Comparison of ENCODE assay signal across 8 cellular contexts in the genomic region with DNA sequence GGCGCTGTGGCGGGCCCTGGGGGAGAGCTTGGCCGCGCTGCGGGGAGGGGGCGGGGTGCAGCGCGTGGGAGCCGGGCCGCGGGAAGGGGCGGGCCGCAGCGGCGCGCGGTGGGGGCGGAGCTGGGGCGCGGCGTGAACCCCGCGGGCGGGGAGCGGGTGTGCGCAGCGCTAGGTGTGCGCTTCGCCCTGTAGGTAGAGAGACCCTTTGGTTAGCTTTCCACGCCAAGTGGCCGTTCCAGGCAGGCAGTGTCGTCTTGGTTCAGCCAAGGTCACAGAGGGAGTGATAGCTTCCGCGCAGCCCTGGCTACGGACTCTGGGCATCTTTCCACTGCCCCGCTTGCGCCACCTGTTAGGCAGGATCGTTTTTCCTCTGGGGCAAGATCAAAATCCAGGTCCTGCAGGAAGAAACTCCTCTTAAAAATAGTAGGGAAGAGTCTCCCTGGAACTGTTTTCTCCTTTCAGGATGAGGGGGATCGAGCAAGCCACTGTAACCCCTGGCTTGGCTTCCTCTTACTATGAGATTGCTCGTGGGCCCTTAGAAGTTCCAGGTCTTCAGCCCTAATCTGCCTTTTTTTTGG. TPM values are rescaled to one million over a fixed set of nuclear protein-coding genes. Genes with fewer than 3 reads are reported as not detected.
A peak's percentile ranks its signal among the peaks of the same experiment; 100 is the strongest.
DNase-seq lines count a peak whose midpoint lies in the region; ATAC-seq and TF ChIP-seq lines count a peak whose summit lies in the region.

No MANE protein-coding gene starts in this region.

- H3K27me3 ChIP-seq in BLaER1 treated with 17β-estradiol and CSF1 and Interleukin-3, amounts not matched to agents 10 nM and 100 nM: no peaks in the 10 kb centered on the region
- H3K27me3 ChIP-seq in PC-9 (ENCODE audit: insufficient read depth, low read depth) (no peaks in the 10 kb centered on the region), thoracic aorta (replicated peaks; ENCODE audit: insufficient read depth) (no peaks in the 10 kb centered on the region)

- CTCF ChIA-PET in PC-9 (lab: Charles Lee): interaction anchor here (0.7 to 1.1 kb wide), 3 partner anchors 20 to 443 kb away, joined by 3 to 11 read pairs (median 4); partner anchors contain the start of gene MUS81

- H4K20me1 ChIP-seq in BLaER1 treated with 17β-estradiol and CSF1 and Interleukin-3, amounts not matched to agents 10 nM and 100 nM: peaks cover 5 to 81% (median 33%) of the 10 kb centered on the region in 11 experiments; a peak in 20 of 22 replicates
- H4K20me1 ChIP-seq in PC-9 (ENCODE audit: insufficient read depth): peaks cover 7% of the 10 kb centered on the region; the same call in 1 of the 2 replicates

- H3K9me2 ChIP-seq in PC-9 (ENCODE audit: insufficient read depth): no peaks in the 10 kb centered on the region

- H3K9me3 ChIP-seq in BLaER1 treated with 17β-estradiol and CSF1 and Interleukin-3, amounts not matched to agents 10 nM and 100 nM (replicated peaks in 1 of 11): no peaks in the 10 kb centered on the region
- H3K9me3 ChIP-seq in PC-9 (ENCODE audit: insufficient read depth, low read depth) (no peaks in the 10 kb centered on the region), thoracic aorta (no peaks in the 10 kb centered on the region)

- H2AFZ ChIP-seq in PC-9: peak overlapping the region; percentile 88

- H3K4me1 ChIP-seq in BLaER1 treated with 17β-estradiol and CSF1 and Interleukin-3, amounts not matched to agents 10 nM and 100 nM: peaks cover 24 to 47% (median 44%) of the 10 kb centered on the region in 10 experiments
- peaks cover 14% of the 10 kb centered on the region for H3K4me1 ChIP-seq in PC-9 (replicated peaks; ENCODE audit: insufficient read depth)
- peaks cover 15 to 27% of the 10 kb centered on the region in 2 donors for H3K4me1 ChIP-seq in thoracic aorta (ENCODE audit: control insufficient read depth in 1 of 2, low read depth in 2 of 2)

- BruUV-seq in PC-9 (replicated peaks; lab: Mats Ljungman, UMichigan): no TSS peak

- POLR2A ChIA-PET in PC-9 (lab: Charles Lee; ENCODE audit: unreplicated experiment): interaction anchor here (0.5 to 1.4 kb wide), 6 partner anchors 8 to 265 kb away, joined by 3 to 12 read pairs (median 6); partner anchors contain the start of genes EFEMP2 and FOSL1

- H3K36me3 ChIP-seq in BLaER1 treated with 17β-estradiol and CSF1 and Interleukin-3, amounts not matched to agents 10 nM and 100 nM: peaks cover 51 to 65% (median 57%) of the 10 kb centered on the region in 11 experiments
- H3K36me3 ChIP-seq in PC-9 (ENCODE audit: low read depth): peaks cover 33% of the 10 kb centered on the region
- peaks cover 26% of the 10 kb centered on the region for H3K36me3 ChIP-seq in thoracic aorta

- peak overlapping the region; percentile 82 to 90 (median 86) for H3K9ac ChIP-seq in BLaER1 treated with 17β-estradiol and CSF1 and Interleukin-3, amounts not matched to agents 10 nM and 100 nM

- H3K4me2 ChIP-seq in BLaER1 treated with 17β-estradiol and CSF1 and Interleukin-3, amounts not matched to agents 10 nM and 100 nM: peak overlapping the region; percentile 73 to 97 (median 91)
- peak overlapping the region; percentile 99 for H3K4me2 ChIP-seq in PC-9

- TF ChIP-seq CTCF in PC-9 (conservative IDR thresholded peaks at IDR 0.05) (no peak; the same call in 1 of the 2 replicates), lower leg skin (IDR thresholded peaks at IDR 0.05) (no peak), thoracic aorta (IDR thresholded peaks at IDR 0.05) (peak; percentile 17)

- peaks cover 51% of the 10 kb centered on the region for H3K79me2 ChIP-seq in PC-9 (ENCODE audit: low read depth)

- WGBS in lower leg skin, 2 donors: 1% methylated on average over 24 to 26 of the region's 40 CpGs

- intact Hi-C loops in PC-9 (cut with micrococcal nuclease; ENCODE audit: unreplicated experiment) (loop anchor here (1.0 to 2.0 kb wide), 3 partner anchors 11 to 50 kb away; partner anchors contain the start of gene SF3B2), lower leg skin (cut with DNase I; ENCODE audit: low total_unique reads) (no loop called here), posterior vena cava (cut with DNase I) (no loop called here)

- DNase-seq in PC-9: peak; percentile 53 to 70
- DNase-seq in cerebellar cortex (ENCODE audit: low spot score): peak; percentile 62
- DNase-seq in lower leg skin (ENCODE audit: low spot score in 2 of 2): no peak
- DNase-seq in thoracic aorta (ENCODE audit: low spot score): no peak
- no peak for DNase-seq in posterior vena cava (ENCODE audit: low spot score)

- TF ChIP-seq POLR2A in lower leg skin (IDR thresholded peaks at IDR 0.05): no peak

- peak overlapping the region; percentile 82 to 93 (median 85); a peak in 21 of 22 replicates for H3K27ac ChIP-seq in BLaER1 treated with 17β-estradiol and CSF1 and Interleukin-3, amounts not matched to agents 10 nM and 100 nM
- H3K27ac ChIP-seq in PC-9 (peak overlapping the region; percentile 78), thoracic aorta (peak overlapping the region; percentile 95 to 99)

- peak overlapping the region; percentile 67 to 97 (median 88) for H3K4me3 ChIP-seq in BLaER1 treated with 17β-estradiol and CSF1 and Interleukin-3, amounts not matched to agents 10 nM and 100 nM
- peak overlapping the region; percentile 90 for H3K4me3 ChIP-seq in PC-9
- peak overlapping the region; percentile 92 for H3K4me3 ChIP-seq in lower leg skin (ENCODE audit: low read depth, poor library complexity, severe bottlenecking)
- peak overlapping the region; percentile 85 for H3K4me3 ChIP-seq in thoracic aorta

- peak; percentile 45 for ATAC-seq in GM18868 (IDR thresholded peaks at IDR 0.05; ENCODE audit: unreplicated experiment)
- peak; percentile 48 for ATAC-seq in HG03039 (IDR thresholded peaks at IDR 0.05; ENCODE audit: unreplicated experiment)
- ATAC-seq in thoracic aorta (ENCODE audit: insufficient number of reproducible peaks, low FRiP score, low read depth): peak; percentile 19

- peaks cover 57% of the 10 kb centered on the region for H3F3A ChIP-seq in PC-9 (ENCODE audit: insufficient read depth, low read depth)

RNA-seq across cellular contexts. Expression of gene BANF1, which starts 0.4 kb away (rescaled TPM):
- 386 and 513 TPM in 2 replicates for total RNA-seq in PC-9 (2021)
- 10 to 100 TPM; 29.3 to 41.0 (median 36.1) TPM for total RNA-seq in lower leg skin
- total RNA-seq in thoracic aorta: 10 to 100 TPM; 22.2 to 60.0 TPM
- total RNA-seq in posterior vena cava: 100 to 1,000 TPM; 115 to 119 TPM

RNA-seq across cellular contexts. Expression of gene EIF1AD, which starts 0.8 kb away (rescaled TPM):
- total RNA-seq in PC-9 (2021) (42.9 and 55.2 TPM in 2 replicates), lower leg skin (10 to 100 TPM; 48.3 to 66.0 (median 57.2) TPM), thoracic aorta (10 to 100 TPM; 20.6 to 43.5 TPM), posterior vena cava (10 to 100 TPM; 24.8 to 24.9 TPM)

RNA-seq across cellular contexts. Expression of gene CST6, which starts 9.1 kb away (rescaled TPM):
- 52.0 and 58.5 TPM in 2 replicates for total RNA-seq in PC-9 (2021)
- total RNA-seq in lower leg skin: 1,000 to 10,000 TPM in 3 of 4 donors, 100 to 1,000 TPM in 1; 734 to 2,600 (median 1,315) TPM
- 10 to 100 TPM in 1 of 2 donors, 1 to 10 TPM in 1; 4.5 to 16.9 TPM for total RNA-seq in thoracic aorta
- total RNA-seq in posterior vena cava: under 1 TPM in 1 of 2 donors, not detected in 1; 0.56 TPM

RNA-seq across cellular contexts. Expression of gene CATSPER1, which starts 23.5 kb away (rescaled TPM):
- total RNA-seq in PC-9 (2021) (2.3 and 4.2 TPM in 2 replicates), lower leg skin (not detected), thoracic aorta (not detected), posterior vena cava (1 to 10 TPM in 1 of 2 donors, under 1 TPM in 1; 0.24 to 1.1 TPM)

RNA-seq across cellular contexts. Expression of gene SART1, which starts 41.2 kb away (rescaled TPM):
- total RNA-seq in PC-9 (2021) (74.6 and 78.8 TPM in 2 replicates), lower leg skin (10 to 100 TPM; 35.0 to 73.5 (median 55.4) TPM), thoracic aorta (10 to 100 TPM; 32.5 to 38.0 TPM), posterior vena cava (10 to 100 TPM; 41.1 to 46.2 TPM)

Comparison
In these comparisons a context has a peak if more than half of its experiments do, and no peak if none do; other contexts are left out.
1. DNase-seq: peak in PC-9 (2 of 2) and cerebellar cortex (single experiment); none in lower leg skin (0 of 2), thoracic aorta (single experiment) and posterior vena cava (single experiment).
2. RNA of gene CST6, which starts 9.1 kb away (total RNA-seq): 734 to 2,600 TPM in lower leg skin; 52.0 to 58.5 TPM in PC-9, 4.5 to 16.9 TPM in thoracic aorta and 0.56 TPM in posterior vena cava; every median in the first group is over 10 times any median in the second.
3. Peak in every context shown above with its lines, with median percentiles within 50 percentile points of each other: H3K27ac ChIP-seq, H3K4me3 ChIP-seq and ATAC-seq.